ENCODE assay signal across 10 cellular contexts in the genomic region with DNA sequence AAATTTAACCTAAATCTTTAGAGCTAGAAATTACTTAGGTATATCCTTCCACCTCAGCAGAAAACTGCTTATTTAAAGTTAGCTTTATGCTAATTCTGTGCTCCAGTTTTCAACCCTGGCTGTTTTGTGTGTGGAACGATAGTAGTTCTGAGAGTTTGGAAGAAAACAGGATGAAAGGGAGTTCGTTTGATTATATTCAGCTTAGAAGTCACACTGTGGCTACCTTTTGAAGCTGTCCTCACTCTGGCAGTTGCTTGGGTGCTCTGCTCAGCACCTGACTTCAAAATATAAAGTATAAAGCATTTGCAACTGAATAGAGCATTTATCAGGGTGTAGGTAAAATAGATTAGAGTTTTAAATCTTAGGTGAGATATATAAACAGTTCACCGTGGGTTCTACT. TPM values are rescaled to one million over a fixed set of nuclear protein-coding genes. Genes with fewer than 3 reads are reported as not detected.
DNase-seq lines count a peak whose midpoint lies in the region; ATAC-seq and TF ChIP-seq lines count a peak whose summit lies in the region.
"Had no signal": no experiment of that assay in that cellular context is flagged by ENCODE, and none has a peak within 500 bp of the region (broad histone marks: within the 10 kb centered on the region; RNA-seq: fewer than 3 reads in every experiment).

No MANE protein-coding gene starts in this region.

- no peak for TF ChIP-seq EP300 in tibial nerve (IDR thresholded peaks at IDR 0.05)

- no peak for ATAC-seq in activated T-cell treated with anti-CD3 and anti-CD28 coated beads, Interleukin-2, amount 50 U/mL, for 4 hours
- ATAC-seq in left lobe of liver, result no peak
- no peak for ATAC-seq in GM21526 (IDR thresholded peaks at IDR 0.05; ENCODE audit: low FRiP score, unreplicated experiment)

- H3K4me3 Mint-ChIP-seq in activated T-cell treated with anti-CD3 and anti-CD28 coated beads, Interleukin-2, amount 50 U/mL, for 4 hours, result peak overlapping the region; percentile 66

- no peaks in the 10 kb centered on the region for H3K27me3 ChIP-seq in adipocyte (replicated peaks; ENCODE audit: control insufficient read depth, insufficient read depth, low read length)
- no peaks in the 10 kb centered on the region for H3K27me3 ChIP-seq in mucosa of stomach (ENCODE audit: control insufficient read depth, insufficient read depth, low read length)
- no peaks in the 10 kb centered on the region for H3K27me3 ChIP-seq in tibial nerve

- H3K36me3 Mint-ChIP-seq in activated T-cell treated with anti-CD3 and anti-CD28 coated beads, Interleukin-2, amount 50 U/mL, for 4 hours (ENCODE audit: insufficient read depth), result peaks cover 12% of the 10 kb centered on the region

- no peaks in the 10 kb centered on the region for H3K9me3 ChIP-seq in adipocyte (ENCODE audit: control insufficient read depth, low read length)
- no peaks in the 10 kb centered on the region for H3K9me3 ChIP-seq in mucosa of stomach (ENCODE audit: control insufficient read depth, low read length)
- H3K9me3 ChIP-seq in tibial nerve, result no peaks in the 10 kb centered on the region

- H3K36me3 ChIP-seq in adipocyte (ENCODE audit: control insufficient read depth, insufficient read depth, low read length, severe bottlenecking) (peaks cover 11% of the 10 kb centered on the region), mucosa of stomach (ENCODE audit: control insufficient read depth, insufficient read depth, low read length) (no peaks in the 10 kb centered on the region), tibial nerve (peaks cover 0 to 19% (median 0%) of the 10 kb centered on the region in 3 donors)

- H3K4me1 Mint-ChIP-seq in activated T-cell treated with anti-CD3 and anti-CD28 coated beads, Interleukin-2, amount 50 U/mL, for 4 hours (ENCODE audit: low read depth), result peaks cover 55% of the 10 kb centered on the region

- DNase-seq in activated T-cell treated with anti-CD3 and anti-CD28 coated beads, Interleukin-2, amount 50 U/mL, for 4 hours, result no peak
- DNase-seq in activated T-cell treated with anti-CD3 and anti-CD28 coated beads for 4 hours (no peak), adipocyte (ENCODE audit: low read depth) (no peak), tibial nerve (ENCODE audit: low spot score in 2 of 2) (no peak), left lobe of liver (ENCODE audit: low spot score) (no peak)
- no peak for DNase-seq in stimulated activated CD4-positive, alpha-beta T cell treated with anti-CD3 and anti-CD28 coated beads, Interleukin-4, amount 100 ng/mL, for 1 hour
- DNase-seq: anterior cingulate cortex, NCI-H2227 treated with DMSO at 0.1 percent for 48 hours had no signal

- H3K27me3 Mint-ChIP-seq in activated T-cell treated with anti-CD3 and anti-CD28 coated beads, Interleukin-2, amount 50 U/mL, for 4 hours (ENCODE audit: low read depth), result no peaks in the 10 kb centered on the region

- H3K27ac ChIP-seq in tibial nerve, result peak overlapping the region; percentile 32 to 98 (median 96)

- no peaks in the 10 kb centered on the region for H3K9me3 Mint-ChIP-seq in activated T-cell treated with anti-CD3 and anti-CD28 coated beads, Interleukin-2, amount 50 U/mL, for 4 hours

- TF ChIP-seq CTCF in tibial nerve (IDR thresholded peaks at IDR 0.05), result no peak

- H3K9ac ChIP-seq in adipocyte (ENCODE audit: low read length), result peak overlapping the region; percentile 43
- peak overlapping the region; percentile 37 for H3K9ac ChIP-seq in mucosa of stomach (ENCODE audit: low read length)

- 34 to 35% methylated on average over 3 of the region's 3 CpGs for WGBS in tibial nerve, 2 donors

- TF ChIP-seq POLR2A in tibial nerve (IDR thresholded peaks at IDR 0.05), result no peak

- H3K4me1 ChIP-seq in adipocyte (ENCODE audit: control insufficient read depth, insufficient read depth, low read length) (peaks cover 38% of the 10 kb centered on the region), mucosa of stomach (ENCODE audit: control insufficient read depth, insufficient read depth, low read length) (peaks cover 41% of the 10 kb centered on the region), tibial nerve (peaks cover 0 to 72% (median 45%) of the 10 kb centered on the region in 4 donors)

- no peak overlapping the region for H3K4me3 ChIP-seq in adipocyte (ENCODE audit: low read length)
- H3K4me3 ChIP-seq in mucosa of stomach (ENCODE audit: low read length), result no peak overlapping the region
- peak overlapping the region in 1 of 4 donors; percentile 10 for H3K4me3 ChIP-seq in tibial nerve

RNA-seq across cellular contexts. Expression of a gene that starts 2.7 kb away (rescaled TPM):
- 10 to 100 TPM; 33.8 to 37.0 (median 34.3) TPM for total RNA-seq in activated T-cell treated with anti-CD3 and anti-CD28 coated beads, Interleukin-2, amount 50 U/mL, for 4 hours
- total RNA-seq in tibial nerve, result 10 to 100 TPM; 34.2 to 85.7 (median 54.2) TPM
- 27.9 TPM for total RNA-seq in left lobe of liver

RNA-seq across cellular contexts. Expression of a gene that starts 2.9 kb away (rescaled TPM):
- total RNA-seq in activated T-cell treated with anti-CD3 and anti-CD28 coated beads, Interleukin-2, amount 50 U/mL, for 4 hours, result 10 to 100 TPM; 83.5 to 86.9 (median 84.3) TPM
- total RNA-seq in tibial nerve, result 10 to 100 TPM; 52.6 to 72.3 (median 61.9) TPM
- 66.8 TPM for total RNA-seq in left lobe of liver

RNA-seq across cellular contexts. Expression of a gene that starts 55.0 kb away (rescaled TPM):
- total RNA-seq in activated T-cell treated with anti-CD3 and anti-CD28 coated beads, Interleukin-2, amount 50 U/mL, for 4 hours, result 100 to 1,000 TPM; 240 to 268 (median 263) TPM
- total RNA-seq in tibial nerve, result 1,000 to 10,000 TPM; 1,317 to 2,202 (median 1,604) TPM
- 162 TPM for total RNA-seq in left lobe of liver
